Comparison of ENCODE assay signal across 12 cellular contexts in genomic region chr5:71882826-71883744, GRCh38.
DNase-seq lines count a peak whose midpoint lies in the region; ATAC-seq and TF ChIP-seq lines count a peak whose summit lies in the region.
"Had no signal": no experiment of that assay in that cellular context is flagged by ENCODE, and none has a peak within 500 bp of the region (broad histone marks: within the 10 kb centered on the region; RNA-seq: fewer than 3 reads in every experiment).

No MANE protein-coding gene starts in this region.

- H3K9ac ChIP-seq in IMR-90 (ENCODE audit: low read depth, low read length): no peak overlapping the region

- H3K18ac ChIP-seq in IMR-90 (ENCODE audit: low read depth, low read length): no peak overlapping the region

- CTCF ChIA-PET in IMR-90 (lab: Yijun Ruan, JAX) (no interaction called here), OCI-LY7 (lab: Charles Lee; ENCODE audit: unreplicated experiment) (no interaction called here)

- in situ Hi-C loops in IMR-90 (cut with MboI; ENCODE audit: low sequenced_read_pairs): no loop called here

- no peak for TF ChIP-seq CTCF in C4-2B (conservative IDR thresholded peaks at IDR 0.05)
- no peak for TF ChIP-seq CTCF in IMR-90 (conservative IDR thresholded peaks at IDR 0.05; ENCODE audit: low read depth, low read length)
- TF ChIP-seq CTCF in OCI-LY7 (conservative IDR thresholded peaks at IDR 0.05; ENCODE audit: low read length): no peak

- WGBS in IMR-90 (ENCODE audit: extremely low coverage in 2 of 2, insufficient read length in 1 of 2), 2 experiments: 59% methylated on average over 3 of the region's 10 CpGs; no CpG with 5 or more reads in 1 of the 2 experiments

- H2BK20ac ChIP-seq in IMR-90 (ENCODE audit: low read depth, low read length): no peak overlapping the region

- no peaks in the 10 kb centered on the region for H3K9me2 ChIP-seq in OCI-LY7 (ENCODE audit: insufficient read depth, low read length)

- DNase-seq in IMR-90 (peak; percentile 28), brain pericyte (ENCODE audit: low read depth, low spot score) (peak; percentile 34), kidney tubule cell (ENCODE audit: low spot score) (peak; percentile 34), OCI-LY7 (ENCODE audit: low spot score) (no peak), anterior cingulate cortex (lab: John Stamatoyannopoulos, UW) (no peak), RPMI8226 (no peak)
- DNase-seq: activated naive CD8-positive, alpha-beta T cell treated with anti-CD3 and anti-CD28 coated beads, Interleukin-2, amount 50 U/mL, for 24 hours; dorsolateral prefrontal cortex; NCI-H2171 treated with DMSO at 0.1 percent for 48 hours had no signal

- H2BK15ac ChIP-seq in IMR-90 (ENCODE audit: low read depth, low read length): no peak overlapping the region

- no peak overlapping the region for H4K5ac ChIP-seq in IMR-90 (ENCODE audit: low read depth, low read length)

- peaks cover 20% of the 10 kb centered on the region for H3K27me3 ChIP-seq in IMR-90 (ENCODE audit: control insufficient read depth, insufficient read depth, low read length)
- H3K27me3 ChIP-seq: dorsolateral prefrontal cortex had no signal

- no peak overlapping the region for H2BK5ac ChIP-seq in IMR-90 (ENCODE audit: low read depth, low read length, poor library complexity, severe bottlenecking)

- no peak overlapping the region for H2BK120ac ChIP-seq in IMR-90 (ENCODE audit: low read depth, low read length)

- H3K4me3 ChIP-seq in IMR-90 (ENCODE audit: insufficient read depth, low read depth, low read length) (no peak overlapping the region), OCI-LY7 (ENCODE audit: low read depth, low read length, poor library complexity, severe bottlenecking) (no peak overlapping the region)
- H3K4me3 ChIP-seq: dorsolateral prefrontal cortex, HAP-1 had no signal

- no peak for TF ChIP-seq POLR2A in IMR-90 (IDR thresholded peaks at IDR 0.05; ENCODE audit: low read depth, low read length)

- dilution Hi-C loops in IMR-90 (cut with HindIII; ENCODE audit: low sequenced_read_pairs, unreplicated experiment): no loop called here

- POLR2A ChIA-PET in IMR-90 (lab: Charles Lee; ENCODE audit: unreplicated experiment) (no interaction called here), OCI-LY7 (lab: Charles Lee) (no interaction called here)

- H3K79me2 ChIP-seq in OCI-LY7 (ENCODE audit: insufficient read depth, low read depth, low read length): no peaks in the 10 kb centered on the region

- no peaks in the 10 kb centered on the region for H4K20me1 ChIP-seq in IMR-90 (ENCODE audit: insufficient read depth, low read length)
- H4K20me1 ChIP-seq in OCI-LY7 (ENCODE audit: insufficient read depth, low read length): no peaks in the 10 kb centered on the region

- peaks cover 3% of the 10 kb centered on the region; the same call in 1 of the 2 replicates for H3K9me1 ChIP-seq in IMR-90 (ENCODE audit: insufficient read depth, low read length)

- H4K91ac ChIP-seq in IMR-90 (ENCODE audit: insufficient read depth, low read depth, low read length): no peak overlapping the region

- intact Hi-C loops in IMR-90 (cut with micrococcal nuclease): no loop called here
- intact Hi-C loops in OCI-LY7 (cut with micrococcal nuclease; ENCODE audit: unreplicated experiment): no loop called here

- H3K56ac ChIP-seq in IMR-90 (ENCODE audit: extremely low read depth, insufficient read depth, low read length): no peak overlapping the region

- H3K9me3 ChIP-seq in IMR-90 (ENCODE audit: control insufficient read depth, insufficient read depth, low read length) (no peaks in the 10 kb centered on the region), OCI-LY7 (ENCODE audit: low read length) (peaks cover 6% of the 10 kb centered on the region; the same call in 1 of the 2 replicates)
- H3K9me3 ChIP-seq: HAP-1 had no signal

- peak overlapping the region; percentile 63; the same call in 1 of the 2 replicates for H3K23ac ChIP-seq in IMR-90 (ENCODE audit: low read depth, low read length)

- H3K4me2 ChIP-seq in IMR-90 (ENCODE audit: low read depth, low read length): no peak overlapping the region
- no peak overlapping the region for H3K4me2 ChIP-seq in OCI-LY7 (ENCODE audit: low read length)

- 0 out of 2 replicates have a peak overlapping the region, but pooled peaks have one; percentile 7 for H2AK5ac ChIP-seq in IMR-90 (ENCODE audit: low read depth, low read length)

- BruUV-seq in IMR-90 (replicated peaks; lab: Mats Ljungman, UMichigan): no TSS peak
- BruUV-seq in OCI-LY7 (replicated peaks; lab: Mats Ljungman, UMichigan): no TSS peak

- no peak overlapping the region for H4K8ac ChIP-seq in IMR-90 (ENCODE audit: low read depth in 2 of 2, low read length in 2 of 2)

- no peaks in the 10 kb centered on the region for H3K79me1 ChIP-seq in IMR-90 (ENCODE audit: low read depth in 1 of 2, low read length in 2 of 2)

- no peak for TF ChIP-seq RAD21 in IMR-90 (IDR thresholded peaks at IDR 0.05; ENCODE audit: low read length)

- H3K27ac ChIP-seq in C4-2B: peak overlapping the region; percentile 2; the same call in 1 of the 2 replicates
- H3K27ac ChIP-seq in IMR-90 (ENCODE audit: insufficient read depth, low read length): no peak overlapping the region
- H3K27ac ChIP-seq in OCI-LY7 (ENCODE audit: low read depth, low read length, poor library complexity, severe bottlenecking): no peak overlapping the region
- H3K27ac ChIP-seq: dorsolateral prefrontal cortex had no signal

- peak; percentile 36 for ATAC-seq in IMR-90 (ENCODE audit: low read depth)
- no peak for ATAC-seq in HG02763 (IDR thresholded peaks at IDR 0.05; ENCODE audit: unreplicated experiment)
- ATAC-seq: activated naive CD8-positive, alpha-beta T cell treated with anti-CD3 and anti-CD28 coated beads, Interleukin-2, amount 50 U/mL, for 24 hours had no signal

- H3K36me3 ChIP-seq in IMR-90 (ENCODE audit: control insufficient read depth, insufficient read depth, low read length) (no peaks in the 10 kb centered on the region), OCI-LY7 (ENCODE audit: insufficient read depth, low read length) (no peaks in the 10 kb centered on the region)
- H3K36me3 ChIP-seq: HAP-1 had no signal

- peak overlapping the region; percentile 4 for H2AFZ ChIP-seq in IMR-90 (replicated peaks; ENCODE audit: low read length, poor library complexity)
- H2AFZ ChIP-seq in OCI-LY7 (ENCODE audit: low read length): no peak overlapping the region

- no peak overlapping the region for H2AK9ac ChIP-seq in IMR-90 (replicated peaks; ENCODE audit: low read depth, low read length, poor library complexity)

- H3K4me1 ChIP-seq in IMR-90 (ENCODE audit: control insufficient read depth, insufficient read depth, low read length) (peaks cover 6% of the 10 kb centered on the region), OCI-LY7 (ENCODE audit: insufficient read depth, low read length, poor library complexity, severe bottlenecking) (peaks cover 5% of the 10 kb centered on the region)
- H3K4me1 ChIP-seq: HAP-1 had no signal

- H3K4ac ChIP-seq in IMR-90 (ENCODE audit: low read depth, low read length): no peak overlapping the region

- H3K14ac ChIP-seq in IMR-90 (replicated peaks; ENCODE audit: low read depth, low read length): no peak overlapping the region

TF ChIP-seq in IMR-90, 13 proteins besides CTCF, POLR2A, EP300 and RAD21:
- no peak for TF ChIP-seq ELK1 (IDR thresholded peaks at IDR 0.05; ENCODE audit: borderline replicate concordance, low read depth, low read length)
- TF ChIP-seq NFE2L2 (IDR thresholded peaks at IDR 0.05; ENCODE audit: low read depth, low read length): no peak
- TF ChIP-seq CHD1 (IDR thresholded peaks at IDR 0.05; ENCODE audit: low read depth, low read length): no peak
- TF ChIP-seq MAZ (IDR thresholded peaks at IDR 0.05; ENCODE audit: borderline replicate concordance, low read depth, low read length): no peak
- TF ChIP-seq RFX5 (IDR thresholded peaks at IDR 0.05; ENCODE audit: low read depth, low read length): no peak
- TF ChIP-seq RCOR1 (IDR thresholded peaks at IDR 0.05; ENCODE audit: insufficient replicate concordance, low read length): no peak
TF ChIP-seq in IMR-90: peak in this region for 0.

Comparison
In these comparisons a context has a peak if more than half of its experiments do, and no peak if none do; other contexts are left out.
1. DNase-seq: peak in IMR-90 (single experiment), brain pericyte (single experiment) and kidney tubule cell (single experiment); none in OCI-LY7 (single experiment), anterior cingulate cortex (0 of 58) and RPMI8226 (single experiment).